ENCODE assay signal across 17 cellular contexts in genomic region chrX:113790987-113791386, GRCh38.
DNase-seq lines count a peak whose midpoint lies in the region; ATAC-seq and TF ChIP-seq lines count a peak whose summit lies in the region.
"Had no signal": no experiment of that assay in that cellular context is flagged by ENCODE, and none has a peak within 500 bp of the region (broad histone marks: within the 10 kb centered on the region; RNA-seq: fewer than 3 reads in every experiment).

No MANE protein-coding gene starts in this region.

- H4K12ac ChIP-seq in trophoblast cell (ENCODE audit: low read depth, low read length), result no peak overlapping the region

- no peaks in the 10 kb centered on the region for H3K79me2 ChIP-seq in trophoblast cell (ENCODE audit: control insufficient read depth, insufficient read depth, low read length, poor library complexity)

- no peak overlapping the region for H4K91ac ChIP-seq in trophoblast cell (ENCODE audit: low read depth, low read length)

- no peak overlapping the region for H2AFZ ChIP-seq in trophoblast cell (ENCODE audit: insufficient read depth, low read length, poor library complexity)
- H2AFZ ChIP-seq: GM23248 had no signal

- H3K36me3 ChIP-seq in trophoblast cell (ENCODE audit: control insufficient read depth in 1 of 2, insufficient read depth in 2 of 2, low read length in 2 of 2) (no peaks in the 10 kb centered on the region), H7 (replicated peaks; ENCODE audit: control insufficient read depth, insufficient read depth, low read length) (no peaks in the 10 kb centered on the region)
- H3K36me3 ChIP-seq: BLaER1 had no signal

- no peak for ATAC-seq in GM18498 (IDR thresholded peaks at IDR 0.05; ENCODE audit: unreplicated experiment)
- ATAC-seq: HCT116 had no signal

- peaks cover 0 to 3% of the 10 kb centered on the region in 2 experiments for H3K4me1 ChIP-seq in trophoblast cell (ENCODE audit: control insufficient read depth in 1 of 2, insufficient read depth in 2 of 2, low read length in 2 of 2)
- H3K4me1 ChIP-seq: BLaER1 had no signal

- H3K4me2 ChIP-seq in trophoblast cell (ENCODE audit: low read length), result no peak overlapping the region
- H3K4me2 ChIP-seq: BLaER1 had no signal

- H2BK12ac ChIP-seq in trophoblast cell (ENCODE audit: low read length), result no peak overlapping the region

- no peak overlapping the region for H2AK5ac ChIP-seq in trophoblast cell (ENCODE audit: low read length)

- no peak overlapping the region for H3K9ac ChIP-seq in trophoblast cell (ENCODE audit: low read length)
- H3K9ac ChIP-seq: BLaER1, GM23248 had no signal

- no peaks in the 10 kb centered on the region for H3K27me3 ChIP-seq in trophoblast cell (ENCODE audit: insufficient read depth, low read length)
- H3K27me3 ChIP-seq in H7 (ENCODE audit: control insufficient read depth, insufficient read depth, low read length), result no peaks in the 10 kb centered on the region

- peak; percentile 3 for DNase-seq in RKO (ENCODE audit: low spot score)
- peak; percentile 5 for DNase-seq in amniotic stem cell (lab: John Stamatoyannopoulos, UW)
- DNase-seq in trophoblast cell, result peak; percentile 7 to 55
- no peak for DNase-seq in activated T-cell treated with anti-CD3 and anti-CD28 coated beads, Interleukin-2, amount 50 U/mL, for 1 hour
- no peak for DNase-seq in H7
- DNase-seq in SIG-M5 (lab: John Stamatoyannopoulos, UW), result no peak
- DNase-seq: 8988T; Calu3; CD4-positive, alpha-beta memory T cell; DMS79 treated with DMSO at 0.1 percent for 48 hours; GF-D8; GM23248; HFFc6 had no signal

- H4K8ac ChIP-seq in trophoblast cell (ENCODE audit: low read depth, low read length), result no peak overlapping the region

- no peak for TF ChIP-seq CTCF in 22Rv1 (IDR thresholded peaks at IDR 0.05)

- H3K79me1 ChIP-seq in trophoblast cell (ENCODE audit: low read length), result peaks cover 5% of the 10 kb centered on the region

- no peak overlapping the region for H3K23ac ChIP-seq in trophoblast cell (ENCODE audit: low read length)

- no peak overlapping the region for H2BK5ac ChIP-seq in trophoblast cell (ENCODE audit: low read depth, low read length, poor library complexity)

- H3K4ac ChIP-seq in trophoblast cell (ENCODE audit: low read depth, low read length), result no peak overlapping the region

- WGBS in trophoblast cell (ENCODE audit: extremely low coverage, insufficient coverage, insufficient read length), result no CpG with 5 or more reads among the region's 1 CpG

- H3K9me3 ChIP-seq in trophoblast cell (ENCODE audit: insufficient read depth, low read depth, low read length), result no peaks in the 10 kb centered on the region
- H3K9me3 ChIP-seq: BLaER1 had no signal

- H3K27ac ChIP-seq in 22Rv1 (peak overlapping the region; percentile 1; the same call in 1 of the 2 replicates), trophoblast cell (ENCODE audit: low read depth, low read length) (no peak overlapping the region)
- H3K27ac ChIP-seq: BLaER1, GM23248 had no signal

- H3K18ac ChIP-seq in trophoblast cell (ENCODE audit: low read length), result no peak overlapping the region

- H2BK120ac ChIP-seq in trophoblast cell (ENCODE audit: insufficient read depth, low read length, poor library complexity), result no peak overlapping the region

- no peak overlapping the region for H3K4me3 ChIP-seq in trophoblast cell (ENCODE audit: low read depth, low read length)
- H3K4me3 ChIP-seq in H7 (ENCODE audit: insufficient read depth, low read depth, low read length), result no peak overlapping the region
- H3K4me3 ChIP-seq: BLaER1, GM23248 had no signal

- H3K14ac ChIP-seq in trophoblast cell (ENCODE audit: low read length), result no peak overlapping the region

Comparison
In these comparisons a context has a peak if more than half of its experiments do, and no peak if none do; other contexts are left out.
1. DNase-seq: peak in RKO (single experiment), amniotic stem cell (single experiment) and trophoblast cell (2 of 2); none in activated T-cell treated with anti-CD3 and anti-CD28 coated beads, Interleukin-2, amount 50 U/mL, for 1 hour (single experiment), H7 (single experiment) and SIG-M5 (single experiment).